In genomic region chr17:8292639-8293395, GRCh38 we compare ENCODE assay signal across 20 cellular contexts. TPM values are rescaled to one million over a fixed set of nuclear protein-coding genes. Genes with fewer than 3 reads are reported as not detected.
DNase-seq lines count a peak whose midpoint lies in the region; TF ChIP-seq lines count a peak whose summit lies in the region.
"Had no signal": no experiment of that assay in that cellular context is flagged by ENCODE, and none has a peak within 500 bp of the region (broad histone marks: within the 10 kb centered on the region; RNA-seq: fewer than 3 reads in every experiment).

No MANE protein-coding gene starts in this region.

- H3K27ac Mint-ChIP-seq in CD8-positive, alpha-beta memory T cell: peak overlapping the region in 6 of 8 donors; percentile 18 to 99 (median 50)
- peak overlapping the region; percentile 5 for H3K27ac Mint-ChIP-seq in endothelial cell (ENCODE audit: unreplicated experiment)
- H3K27ac Mint-ChIP-seq in chondrocyte (ENCODE audit: unreplicated experiment): no peak overlapping the region
- H3K27ac Mint-ChIP-seq: stimulated activated naive CD8-positive, alpha-beta T cell treated with anti-CD3 and anti-CD28 coated beads, Interleukin-15, Interleukin-2, amounts not matched to agents 100 ng/mL and 50 ng/mL, for 24 hours had no signal

- no peaks in the 10 kb centered on the region for H4K20me1 ChIP-seq in BLaER1

- H3K9ac ChIP-seq in BLaER1: no peak overlapping the region
- H3K9ac ChIP-seq: parathyroid adenoma had no signal

- H3K4me1 ChIP-seq in BLaER1 (peaks cover 50% of the 10 kb centered on the region), suprapubic skin (peaks cover 33% of the 10 kb centered on the region)
- H3K4me1 ChIP-seq in CD8-positive, alpha-beta memory T cell (ENCODE audit: insufficient read depth, low read length): peaks cover 29% of the 10 kb centered on the region

- POLR2A ChIA-PET in CD8-positive, alpha-beta memory T cell (lab: Charles Lee): interaction anchor here (0.6 kb wide), 1 partner anchor 155 kb away, joined by 3 read pairs; no protein-coding TSS in a partner anchor

- H3K27me3 ChIP-seq in BLaER1 (no peaks in the 10 kb centered on the region), suprapubic skin (no peaks in the 10 kb centered on the region)
- no peaks in the 10 kb centered on the region for H3K27me3 ChIP-seq in CD8-positive, alpha-beta memory T cell (ENCODE audit: insufficient read depth, low read length, poor library complexity, severe bottlenecking)
- H3K27me3 ChIP-seq: BE2C, esophagus squamous epithelium, heart right ventricle had no signal

- 0 out of 2 replicates have a peak, but pooled peaks cover 10% of the 10 kb centered on the region for H3K36me3 ChIP-seq in BLaER1
- H3K36me3 ChIP-seq in CD8-positive, alpha-beta memory T cell (ENCODE audit: insufficient read depth, low read length): no peaks in the 10 kb centered on the region
- no peaks in the 10 kb centered on the region for H3K36me3 ChIP-seq in suprapubic skin
- H3K36me3 ChIP-seq: BE2C, esophagus squamous epithelium had no signal

- H3K27ac ChIP-seq in BLaER1 (0 out of 2 replicates have a peak overlapping the region, but pooled peaks have one; percentile 13), suprapubic skin (no peak overlapping the region)
- H3K27ac ChIP-seq in CD8-positive, alpha-beta memory T cell (ENCODE audit: low read depth, low read length): no peak overlapping the region
- H3K27ac ChIP-seq: esophagus squamous epithelium, parathyroid adenoma had no signal

- no peak for TF ChIP-seq POLR2A in suprapubic skin (IDR thresholded peaks at IDR 0.05)

- H3K4me3 ChIP-seq in BLaER1 (no peak overlapping the region), suprapubic skin (no peak overlapping the region)
- H3K4me3 ChIP-seq in CD8-positive, alpha-beta memory T cell (ENCODE audit: low read length): no peak overlapping the region
- H3K4me3 ChIP-seq: esophagus squamous epithelium, heart right ventricle, smooth muscle cell had no signal

- H3K9me3 ChIP-seq in BLaER1 (no peaks in the 10 kb centered on the region), suprapubic skin (no peaks in the 10 kb centered on the region)
- no peaks in the 10 kb centered on the region for H3K9me3 ChIP-seq in CD8-positive, alpha-beta memory T cell (ENCODE audit: low read length)
- H3K9me3 ChIP-seq: BE2C, esophagus squamous epithelium, heart right ventricle had no signal

- DNase-seq in CD8-positive, alpha-beta memory T cell: no peak
- peak; percentile 16 for DNase-seq in RPMI8226
- DNase-seq in endothelial cell (ENCODE audit: low spot score): no peak
- DNase-seq in NCI-H1694 (lab: John Stamatoyannopoulos, UW): no peak
- DNase-seq in chondrocyte (ENCODE audit: low spot score): no peak
- no peak for DNase-seq in ecto neural progenitor cell (ENCODE audit: low spot score)
- no peak for DNase-seq in suprapubic skin (ENCODE audit: low spot score in 2 of 2)
- DNase-seq: BE2C, esophagus squamous epithelium, H9, heart right ventricle, IMR-90, kidney, NCI-H1417 treated with DMSO at 0.1 percent for 48 hours, SW 1271 had no signal

- CTCF ChIA-PET in CD8-positive, alpha-beta memory T cell (lab: Charles Lee): interaction anchor here (0.7 to 3.4 kb wide), 2 partner anchors 69 to 182 kb away, joined by 3 to 18 read pairs; no protein-coding TSS in a partner anchor

- TF ChIP-seq CTCF in endothelial cell (IDR thresholded peaks at IDR 0.05; ENCODE audit: unreplicated experiment): no peak
- no peak for TF ChIP-seq CTCF in chondrocyte (IDR thresholded peaks at IDR 0.05)
- no peak for TF ChIP-seq CTCF in suprapubic skin (IDR thresholded peaks at IDR 0.05)

- no peak for TF ChIP-seq EP300 in suprapubic skin (IDR thresholded peaks at IDR 0.05)

- peak overlapping the region in 4 of 7 donors; percentile 8 to 85 (median 30) for H3K4me3 Mint-ChIP-seq in CD8-positive, alpha-beta memory T cell
- H3K4me3 Mint-ChIP-seq in endothelial cell (ENCODE audit: unreplicated experiment): peak overlapping the region; percentile 25
- H3K4me3 Mint-ChIP-seq in chondrocyte (ENCODE audit: unreplicated experiment): no peak overlapping the region
- H3K4me3 Mint-ChIP-seq: H9; stimulated activated naive CD8-positive, alpha-beta T cell treated with anti-CD3 and anti-CD28 coated beads, Interleukin-15, Interleukin-2, amounts not matched to agents 100 ng/mL and 50 ng/mL, for 24 hours had no signal

- peaks cover 0 to 19% (median 3%) of the 10 kb centered on the region in 3 donors for H3K36me3 Mint-ChIP-seq in CD8-positive, alpha-beta memory T cell
- H3K36me3 Mint-ChIP-seq in endothelial cell (ENCODE audit: low read depth, unreplicated experiment): peaks cover 10% of the 10 kb centered on the region
- peaks cover 2% of the 10 kb centered on the region for H3K36me3 Mint-ChIP-seq in chondrocyte (ENCODE audit: low read depth)

- H3K4me1 Mint-ChIP-seq in CD8-positive, alpha-beta memory T cell: peaks cover 43 to 64% (median 45%) of the 10 kb centered on the region in 3 donors
- H3K4me1 Mint-ChIP-seq in endothelial cell (ENCODE audit: unreplicated experiment) (peaks cover 17% of the 10 kb centered on the region), chondrocyte (ENCODE audit: low read depth) (peaks cover 35% of the 10 kb centered on the region)

- H3K9me3 Mint-ChIP-seq in CD8-positive, alpha-beta memory T cell: no peaks in the 10 kb centered on the region
- no peaks in the 10 kb centered on the region for H3K9me3 Mint-ChIP-seq in endothelial cell (ENCODE audit: unreplicated experiment)
- H3K9me3 Mint-ChIP-seq in chondrocyte (ENCODE audit: low read depth): no peaks in the 10 kb centered on the region
- H3K9me3 Mint-ChIP-seq: stimulated activated naive CD8-positive, alpha-beta T cell treated with anti-CD3 and anti-CD28 coated beads, Interleukin-15, Interleukin-2, amounts not matched to agents 100 ng/mL and 50 ng/mL, for 24 hours had no signal

- 74% methylated on average over 5 of the region's 5 CpGs for WGBS in suprapubic skin

- H3K4me2 ChIP-seq in BLaER1: peak overlapping the region; percentile 21; the same call in 1 of the 2 replicates
- H3K4me2 ChIP-seq: smooth muscle cell had no signal

- H3K27me3 Mint-ChIP-seq in CD8-positive, alpha-beta memory T cell: peaks cover 0 to 5% of the 10 kb centered on the region in 2 donors
- H3K27me3 Mint-ChIP-seq in endothelial cell (ENCODE audit: unreplicated experiment): peaks cover 11% of the 10 kb centered on the region
- no peaks in the 10 kb centered on the region for H3K27me3 Mint-ChIP-seq in chondrocyte (ENCODE audit: low read depth)
- H3K27me3 Mint-ChIP-seq: stimulated activated naive CD8-positive, alpha-beta T cell treated with anti-CD3 and anti-CD28 coated beads, Interleukin-15, Interleukin-2, amounts not matched to agents 100 ng/mL and 50 ng/mL, for 24 hours had no signal

RNA-seq across cellular contexts. Expression of gene SLC25A35, which starts 2.4 kb away (rescaled TPM):
- 1 to 10 TPM; 2.8 to 3.7 TPM for total RNA-seq in CD8-positive, alpha-beta memory T cell
- 1.7 TPM for polyA plus RNA-seq in CD8-positive, alpha-beta memory T cell
- 6.9 TPM for total RNA-seq in endothelial cell (ENCODE audit: unreplicated experiment)
- total RNA-seq in chondrocyte: 4.2 to 8.4 TPM (median 5.5 TPM) in 3 replicates
- 1 to 10 TPM in 3 of 4 donors, under 1 TPM in 1; 0.80 to 2.4 (median 1.5) TPM for total RNA-seq in suprapubic skin

RNA-seq across cellular contexts. Expression of gene RANGRF, which starts 4.3 kb away (rescaled TPM):
- 10 to 100 TPM; 66.2 to 71.1 TPM for total RNA-seq in CD8-positive, alpha-beta memory T cell
- polyA plus RNA-seq in CD8-positive, alpha-beta memory T cell: 81.7 TPM
- 22.0 TPM for total RNA-seq in endothelial cell (ENCODE audit: unreplicated experiment)
- total RNA-seq in chondrocyte: 19.8 to 24.5 TPM (median 21.2 TPM) in 3 replicates
- 10 to 100 TPM; 12.6 to 16.3 (median 13.7) TPM for total RNA-seq in suprapubic skin

RNA-seq across cellular contexts. Expression of gene ARHGEF15, which starts 17.2 kb away (rescaled TPM):
- total RNA-seq in CD8-positive, alpha-beta memory T cell: not detected
- not detected for polyA plus RNA-seq in CD8-positive, alpha-beta memory T cell
- 113 TPM for total RNA-seq in endothelial cell (ENCODE audit: unreplicated experiment)
- not detected in 3 replicates for total RNA-seq in chondrocyte
- 10 to 100 TPM in 2 of 4 donors, 1 to 10 TPM in 2; 2.3 to 22.2 (median 11.0) TPM for total RNA-seq in suprapubic skin
- total RNA-seq: IMR-90, NCI-H460, smooth muscle cell had no signal
- polyA plus RNA-seq: IMR-90, smooth muscle cell had no signal

RNA-seq across cellular contexts. Expression of gene PFAS, which starts 43.7 kb away (rescaled TPM):
- total RNA-seq in CD8-positive, alpha-beta memory T cell: 100 to 1,000 TPM; 167 to 168 TPM
- 17.7 TPM for polyA plus RNA-seq in CD8-positive, alpha-beta memory T cell
- total RNA-seq in endothelial cell (ENCODE audit: unreplicated experiment) (67.0 TPM), chondrocyte (30.2 to 52.1 TPM (median 32.7 TPM) in 3 replicates), suprapubic skin (10 to 100 TPM; 13.0 to 35.1 (median 16.7) TPM)

RNA-seq across cellular contexts. Expression of gene CTC1, which starts 45.0 kb away (rescaled TPM):
- 10 to 100 TPM; 69.2 to 70.2 TPM for total RNA-seq in CD8-positive, alpha-beta memory T cell
- 36.8 TPM for polyA plus RNA-seq in CD8-positive, alpha-beta memory T cell
- total RNA-seq in endothelial cell (ENCODE audit: unreplicated experiment) (41.3 TPM), chondrocyte (19.9 to 28.7 TPM (median 22.1 TPM) in 3 replicates), suprapubic skin (10 to 100 TPM; 16.8 to 58.1 (median 22.3) TPM)
